In genomic region chr9:133119461-133120342, GRCh38 we compare ENCODE assay signal across 8 cellular contexts. TPM values are rescaled to one million over a fixed set of nuclear protein-coding genes. Genes with fewer than 3 reads are reported as not detected.
DNase-seq lines count a peak whose midpoint lies in the region; ATAC-seq, FAIRE-seq and TF ChIP-seq lines count a peak whose summit lies in the region.

No MANE protein-coding gene starts in this region.

- CTCF ChIA-PET in WTC11 (lab: Charles Lee): interaction anchor here (1.0 to 6.0 kb wide), 6 partner anchors 10 to 71 kb away, joined by 3 to 70 read pairs (median 6); no protein-coding TSS in a partner anchor

- no peaks in the 10 kb centered on the region for H3K9me3 Mint-ChIP-seq in WTC11
- peaks cover 58% of the 10 kb centered on the region for H3K9me3 Mint-ChIP-seq in glutamatergic neuron (ENCODE audit: unreplicated experiment)

- peak overlapping the region; percentile 60 for H3K4me3 ChIP-seq in skeletal muscle cell (ENCODE audit: low read depth, low read length)

- H3K36me3 Mint-ChIP-seq in WTC11: no peaks in the 10 kb centered on the region
- no peaks in the 10 kb centered on the region for H3K36me3 Mint-ChIP-seq in glutamatergic neuron (ENCODE audit: unreplicated experiment)

- POLR2A ChIA-PET in WTC11 (lab: Charles Lee): interaction anchor here (1.0 kb wide), 1 partner anchor 24 kb away, joined by 3 read pairs; no protein-coding TSS in a partner anchor

- no peak for TF ChIP-seq CTCF in WTC11 (IDR thresholded peaks at IDR 0.05)
- no peak for TF ChIP-seq CTCF in glutamatergic neuron (IDR thresholded peaks at IDR 0.05; ENCODE audit: partially characterized antibody, unreplicated experiment)

- no peak for FAIRE-seq in GM12892 (lab: Jason Lieb, UNC)

- 0 out of 2 replicates have a peak, but pooled peaks have one; percentile 7 for TF ChIP-seq POLR2A in GM12892 (IDR thresholded peaks at IDR 0.05; ENCODE audit: low read depth, low read length)

- H3K4me3 Mint-ChIP-seq in WTC11: peak overlapping the region; percentile 75
- peak overlapping the region; percentile 94 for H3K4me3 Mint-ChIP-seq in glutamatergic neuron (ENCODE audit: unreplicated experiment)

- peaks cover 12% of the 10 kb centered on the region for H3K4me1 Mint-ChIP-seq in WTC11
- peaks cover 52% of the 10 kb centered on the region for H3K4me1 Mint-ChIP-seq in glutamatergic neuron (ENCODE audit: low read depth, unreplicated experiment)

- ATAC-seq in WTC11 (no peak), HG03432 (IDR thresholded peaks at IDR 0.05; ENCODE audit: unreplicated experiment) (no peak), HG03196 (IDR thresholded peaks at IDR 0.05; ENCODE audit: unreplicated experiment) (no peak)

- DNase-seq in GM12892 (ENCODE audit: insufficient read length) (no peak), WTC11 (ENCODE audit: low spot score) (no peak), glutamatergic neuron (peak; percentile 92), skeletal muscle cell (ENCODE audit: low read depth) (no peak), NCI-H774 (lab: John Stamatoyannopoulos, UW) (no peak), middle frontal gyrus (ENCODE audit: extremely low spot score, low spot score) (no peak)

- H3K27ac Mint-ChIP-seq in WTC11: no peak overlapping the region
- H3K27ac Mint-ChIP-seq in glutamatergic neuron (ENCODE audit: unreplicated experiment): peak overlapping the region; percentile 100

- H3K27me3 Mint-ChIP-seq in WTC11 (ENCODE audit: low read depth) (peaks cover 53% of the 10 kb centered on the region), glutamatergic neuron (ENCODE audit: unreplicated experiment) (peaks cover 56% of the 10 kb centered on the region)

TF ChIP-seq in WTC11, 78 proteins besides CTCF, POLR2A, EP300 and RAD21 (continues in another document):
- TF ChIP-seq ZNF425 (CRISPR knock-in tag; conservative IDR thresholded peaks at IDR 0.05): no peak
- TF ChIP-seq ZSCAN18 (CRISPR knock-in tag; IDR thresholded peaks at IDR 0.05): no peak
- no peak for TF ChIP-seq ATF2 (CRISPR knock-in tag; IDR thresholded peaks at IDR 0.05; ENCODE audit: borderline replicate concordance, low read depth)
- no peak for TF ChIP-seq ATF6 (CRISPR knock-in tag; IDR thresholded peaks at IDR 0.05)
- no peak for TF ChIP-seq AFF4 (CRISPR knock-in tag; IDR thresholded peaks at IDR 0.05; ENCODE audit: borderline replicate concordance)
- no peak for TF ChIP-seq CDX4 (CRISPR knock-in tag; IDR thresholded peaks at IDR 0.05; ENCODE audit: borderline replicate concordance)
- TF ChIP-seq CREB1 (CRISPR knock-in tag; IDR thresholded peaks at IDR 0.05): no peak
- TF ChIP-seq MYBL2 (CRISPR knock-in tag; IDR thresholded peaks at IDR 0.05): no peak
- TF ChIP-seq MXD4 (CRISPR knock-in tag; IDR thresholded peaks at IDR 0.05; ENCODE audit: borderline replicate concordance): no peak
- TF ChIP-seq MAX (CRISPR knock-in tag; IDR thresholded peaks at IDR 0.05): no peak
- no peak for TF ChIP-seq ZNF416 (CRISPR knock-in tag; IDR thresholded peaks at IDR 0.05)
- TF ChIP-seq PRRX2 (CRISPR knock-in tag; IDR thresholded peaks at IDR 0.05): no peak

RNA-seq across cellular contexts. Expression of gene RALGDS, which starts 1.3 kb away (rescaled TPM):
- polyA plus RNA-seq in GM12892 (2012; ENCODE audit: missing spikeins): 24.6 TPM
- total RNA-seq in WTC11 (2021): 19.5 to 23.2 TPM (median 22.9 TPM) in 3 replicates
- 449 TPM for total RNA-seq in glutamatergic neuron (ENCODE audit: unreplicated experiment)

RNA-seq across cellular contexts. Expression of gene GBGT1, which starts 44.0 kb away (rescaled TPM):
- 3.5 TPM for polyA plus RNA-seq in GM12892 (2012; ENCODE audit: missing spikeins)
- total RNA-seq in WTC11 (2021) (14.5 to 16.7 TPM (median 16.5 TPM) in 3 replicates), glutamatergic neuron (ENCODE audit: unreplicated experiment) (1.3 TPM)

RNA-seq across cellular contexts. Expression of gene CEL, which starts 57.9 kb away (rescaled TPM):
- polyA plus RNA-seq in GM12892 (2012; ENCODE audit: missing spikeins): 0.17 TPM
- 6.6 to 10.4 TPM (median 8.1 TPM) in 3 replicates for total RNA-seq in WTC11 (2021)
- total RNA-seq in glutamatergic neuron (ENCODE audit: unreplicated experiment): 3.8 TPM

Comparison
In these comparisons a context has a peak if more than half of its experiments do, and no peak if none do; other contexts are left out.
1. RNA of gene RALGDS, which starts 1.3 kb away (total RNA-seq): 449 TPM in glutamatergic neuron (single experiment); 19.5 to 23.2 TPM in WTC11; every median in the first group is over 10 times any median in the second.